ENCODE assay signal across 14 cellular contexts in the genomic region with DNA sequence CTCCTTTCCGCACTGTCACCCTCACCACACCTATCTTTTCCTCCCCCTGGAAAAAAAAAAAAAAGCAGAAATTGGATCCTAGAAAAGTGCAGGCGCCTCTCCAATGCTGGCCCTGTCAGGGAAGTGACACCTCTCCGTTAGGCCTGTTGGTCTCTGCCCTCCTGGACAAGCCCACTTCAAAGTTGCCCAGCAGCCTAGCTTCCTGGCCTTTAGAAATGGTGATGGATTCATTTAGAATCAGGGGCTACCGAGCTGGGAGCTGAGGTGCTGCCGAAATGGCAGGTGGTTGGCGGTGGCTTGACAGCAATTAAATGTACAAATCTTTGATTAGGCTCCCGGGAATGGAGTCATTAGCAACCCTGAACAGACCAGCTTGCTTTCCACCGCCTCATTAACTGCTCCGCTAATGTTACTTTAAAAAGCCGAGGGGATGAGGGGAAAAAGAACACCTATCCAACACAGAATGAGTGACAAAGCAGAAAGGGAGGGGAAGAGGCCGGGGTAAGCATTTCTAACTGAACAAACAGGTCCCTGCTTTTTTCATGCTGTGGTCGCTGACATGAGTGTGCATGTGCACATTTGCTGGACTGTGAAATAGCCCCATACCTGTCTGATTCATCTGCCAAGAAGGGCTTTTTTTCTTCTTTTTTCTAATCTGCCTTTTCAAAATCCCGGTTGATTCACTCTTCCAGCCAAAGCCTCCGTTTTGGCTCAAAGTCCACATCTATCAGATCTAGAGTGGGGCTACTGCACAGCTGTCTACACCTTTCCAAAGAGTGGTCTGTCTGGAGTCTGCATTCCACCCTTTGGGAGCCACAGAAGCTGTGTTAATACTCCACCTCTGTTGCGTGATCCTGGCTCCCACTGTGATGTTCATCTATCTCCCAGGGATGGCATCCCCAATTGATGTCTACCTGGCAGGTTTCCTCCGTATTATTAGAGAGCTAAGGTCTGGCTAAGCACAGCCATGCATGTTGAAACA.
DNase-seq lines count a peak whose midpoint lies in the region; ATAC-seq lines count a peak whose summit lies in the region.
"Had no signal": no experiment of that assay in that cellular context is flagged by ENCODE, and none has a peak within 500 bp of the region (broad histone marks: within the 10 kb centered on the region; RNA-seq: fewer than 3 reads in every experiment).

No MANE protein-coding gene starts in this region.

- peak in 2 of 3 experiments; percentile 18 to 68 for DNase-seq in NCI-H1417 (lab: John Stamatoyannopoulos, UW)
- no peak for DNase-seq in NCI-H1417 treated with DMSO at 0.1 percent for 48 hours (lab: John Stamatoyannopoulos, UW)
- peak; percentile 58 to 86 for DNase-seq in NCI-H446 (lab: John Stamatoyannopoulos, UW)
- peak; percentile 21 for DNase-seq in glomerular visceral epithelial cell (ENCODE audit: extremely low spot score)
- peak; percentile 44 for DNase-seq in retina
- no peak for DNase-seq in mucosa of gallbladder (ENCODE audit: low spot score)
- DNase-seq in stimulated activated CD4-positive, alpha-beta T cell treated with anti-CD3 and anti-CD28 coated beads, Interleukin-15, amount 100 ng/mL, for 24 hours: no peak
- DNase-seq: activated CD4-positive, alpha-beta T cell treated with anti-CD3 and anti-CD28 coated beads for 4 hours; activated naive CD4-positive, alpha-beta T cell treated with anti-CD3 and anti-CD28 coated beads, Interleukin-2, amount 50 U/mL, for 16 hours; effector CD4-positive, alpha-beta T cell; MG63; SIG-M5; stimulated activated CD4-positive, alpha-beta T cell treated with anti-CD3 and anti-CD28 coated beads, Interleukin-2, amount 100 ng/mL, for 48 hours had no signal

- no peak for ATAC-seq in HG03469 (IDR thresholded peaks at IDR 0.05; ENCODE audit: unreplicated experiment)

Comparison
In these comparisons a context has a peak if more than half of its experiments do, and no peak if none do; other contexts are left out.
1. DNase-seq: peak in NCI-H1417 (2 of 3), NCI-H446 (2 of 2), glomerular visceral epithelial cell (single experiment) and retina (single experiment); none in NCI-H1417 treated with DMSO at 0.1 percent for 48 hours (single experiment), mucosa of gallbladder (single experiment) and stimulated activated CD4-positive, alpha-beta T cell treated with anti-CD3 and anti-CD28 coated beads, Interleukin-15, amount 100 ng/mL, for 24 hours (single experiment).